In the genomic region with DNA sequence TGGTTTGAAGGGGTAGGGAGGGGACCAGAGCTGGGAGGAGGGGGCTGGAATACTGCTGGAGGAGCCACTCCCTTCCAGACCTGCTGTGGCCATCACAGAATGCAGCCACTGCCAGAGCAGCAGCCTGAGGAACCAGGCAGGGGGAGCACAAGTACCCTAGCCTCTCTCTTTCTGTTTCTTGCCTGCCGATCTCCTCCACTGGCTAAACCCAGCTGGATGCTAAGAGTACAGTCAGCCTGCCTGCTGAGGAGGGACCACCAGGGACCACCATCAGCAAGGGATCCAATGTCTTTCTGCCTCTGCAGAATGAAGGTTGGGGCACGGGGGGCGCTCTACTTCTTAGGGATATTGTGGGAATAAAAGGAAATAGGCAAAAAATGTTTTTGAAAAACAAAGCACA, we compare ENCODE assay signal across 1 cellular context.
TF ChIP-seq lines count a peak whose summit lies in the region.

No MANE protein-coding gene starts in this region.

TF ChIP-seq in IMR-90, 13 proteins besides CTCF, POLR2A, EP300 and RAD21:
- TF ChIP-seq CHD1 (IDR thresholded peaks at IDR 0.05; ENCODE audit: low read depth, low read length) (no peak), CEBPB (IDR thresholded peaks at IDR 0.05; ENCODE audit: low read depth, low read length) (no peak)
TF ChIP-seq in IMR-90: peak in this region for 0.
